Comparison of ENCODE assay signal across 2 cellular contexts in genomic region chr3:4817128-4817527, GRCh38.
TF ChIP-seq lines count a peak whose summit lies in the region.

No MANE protein-coding gene starts in this region.

TF ChIP-seq in HEK293, 187 proteins besides CTCF, POLR2A, EP300 and RAD21:
- TF ChIP-seq SETDB1 (IDR thresholded peaks at IDR 0.05; ENCODE audit: insufficient read length, low read length) (peak; percentile 86), ZNF624 (tag by site-specific recombination; IDR thresholded peaks at IDR 0.05) (no peak), SP7 (tag by site-specific recombination; IDR thresholded peaks at IDR 0.05) (no peak), ZIC2 (tag by site-specific recombination; IDR thresholded peaks at IDR 0.05) (no peak), ZNF610 (tag by site-specific recombination; IDR thresholded peaks at IDR 0.05; ENCODE audit: borderline replicate concordance) (no peak), ZNF654 (tag by site-specific recombination; IDR thresholded peaks at IDR 0.05; ENCODE audit: low read depth) (no peak)

TF ChIP-seq in K562, 482 proteins besides CTCF, POLR2A, EP300 and RAD21:
- TF ChIP-seq KDM1A (IDR thresholded peaks at IDR 0.05) (peak in 1 of 2 experiments; percentile 85; a peak in 2 of 4 replicates), NR2C2 (CRISPR knock-in tag; IDR thresholded peaks at IDR 0.05) (no peak), NR2C2 (tag; IDR thresholded peaks at IDR 0.05) (0 out of 2 replicates have a peak, but pooled peaks have one; percentile 3), RBM39 (optimal IDR thresholded peaks at IDR 0.05; ENCODE audit: low read depth, low read length) (no peak), NCOA6 (IDR thresholded peaks at IDR 0.05) (no peak), SRF (CRISPR knock-in tag; IDR thresholded peaks at IDR 0.05) (0 out of 4 replicates have a peak, but pooled peaks of 1 of the 2 experiments have one; percentile 16)
- TF ChIP-seq, protein P1, sequence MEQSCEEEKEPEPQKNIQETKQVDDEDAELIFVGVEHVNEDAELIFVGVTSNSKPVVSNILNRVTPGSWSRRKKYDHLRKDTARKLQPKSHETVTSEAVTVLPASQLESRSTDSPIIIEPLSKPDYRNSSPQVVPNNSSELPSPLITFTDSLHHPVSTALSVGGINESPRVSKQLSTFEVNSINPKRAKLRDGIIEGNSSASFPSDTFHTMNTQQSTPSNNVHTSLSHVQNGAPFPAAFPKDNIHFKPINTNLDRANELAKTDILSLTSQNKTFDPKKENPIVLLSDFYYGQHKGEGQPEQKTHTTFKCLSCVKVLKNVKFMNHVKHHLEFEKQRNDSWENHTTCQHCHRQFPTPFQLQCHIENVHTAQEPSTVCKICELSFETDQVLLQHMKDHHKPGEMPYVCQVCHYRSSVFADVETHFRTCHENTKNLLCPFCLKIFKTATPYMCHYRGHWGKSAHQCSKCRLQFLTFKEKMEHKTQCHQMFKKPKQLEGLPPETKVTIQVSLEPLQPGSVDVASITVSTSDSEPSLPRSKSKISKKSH (CRISPR knock-in tag; IDR thresholded peaks at IDR 0.05): 0 out of 2 replicates have a peak, but pooled peaks have one; percentile 25
